18 cellular contexts compared by ENCODE assay signal in the genomic region with DNA sequence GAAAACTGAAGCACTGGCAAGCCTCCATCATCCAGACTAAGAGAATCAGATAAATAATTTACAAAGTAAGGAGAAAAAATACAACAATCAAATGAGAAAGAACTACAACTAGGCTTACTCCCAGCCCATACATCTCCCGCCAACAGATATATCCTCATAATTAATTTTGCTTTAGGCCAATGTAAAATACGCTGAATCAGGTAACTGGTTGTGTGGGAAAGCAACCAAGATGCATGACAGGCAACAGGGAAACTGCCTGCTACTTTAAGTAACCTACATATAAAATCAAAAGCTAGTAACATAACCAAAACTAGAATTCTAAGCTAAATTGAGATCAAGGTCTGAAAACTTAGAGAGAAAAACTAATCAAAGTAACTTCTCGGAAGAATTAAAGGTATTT. TPM values are rescaled to one million over a fixed set of nuclear protein-coding genes. Genes with fewer than 3 reads are reported as not detected.
DNase-seq lines count a peak whose midpoint lies in the region; ATAC-seq and TF ChIP-seq lines count a peak whose summit lies in the region.
"Had no signal": no experiment of that assay in that cellular context is flagged by ENCODE, and none has a peak within 500 bp of the region (broad histone marks: within the 10 kb centered on the region; RNA-seq: fewer than 3 reads in every experiment).

No MANE protein-coding gene starts in this region.

- no peaks in the 10 kb centered on the region for H3K27me3 ChIP-seq in CD4-positive, alpha-beta T cell (ENCODE audit: control insufficient read depth, insufficient read depth, low read length)

- ATAC-seq in activated CD8-positive, alpha-beta T cell treated with anti-CD3 and anti-CD28 coated beads, Interleukin-2, amount 10 ng/mL, durations not matched to agents 7 days and 5 days = no peak
- no peak for ATAC-seq in activated CD8-positive, alpha-beta T cell treated with anti-CD3 and anti-CD28 coated beads for 36 hours
- ATAC-seq in CD4-positive, alpha-beta T cell (ENCODE audit: poor library complexity) = no peak
- ATAC-seq in central memory CD8-positive, alpha-beta T cell (replicated peaks; ENCODE audit: extremely low read depth, poor library complexity, severe bottlenecking) = no peak
- ATAC-seq in natural killer cell treated with Interleukin-12 subunit alpha and Interleukin-12 subunit beta and Interleukin-15 and Interleukin-18, amount 100 ng/mL, for 72 hours = no peak
- no peak for ATAC-seq in Right ventricle myocardium superior (ENCODE audit: poor library complexity)

- H3K4me3 Mint-ChIP-seq in activated CD8-positive, alpha-beta T cell treated with anti-CD3 and anti-CD28 coated beads, Interleukin-2, amount 10 ng/mL, durations not matched to agents 7 days and 5 days = no peak overlapping the region
- H3K4me3 Mint-ChIP-seq in activated CD8-positive, alpha-beta T cell treated with anti-CD3 and anti-CD28 coated beads for 36 hours = no peak overlapping the region
- H3K4me3 Mint-ChIP-seq in CD4-positive, alpha-beta T cell = no peak overlapping the region
- no peak overlapping the region for H3K4me3 Mint-ChIP-seq in central memory CD8-positive, alpha-beta T cell
- H3K4me3 Mint-ChIP-seq in natural killer cell treated with Interleukin-12 subunit alpha and Interleukin-12 subunit beta and Interleukin-15 and Interleukin-18, amount 100 ng/mL, for 72 hours = no peak overlapping the region

- H3K9me3 ChIP-seq in CD4-positive, alpha-beta T cell (ENCODE audit: control insufficient read depth, low read length) = no peaks in the 10 kb centered on the region

- no peak overlapping the region for H3K27ac ChIP-seq in CD4-positive, alpha-beta T cell (ENCODE audit: low read depth, low read length)
- H3K27ac ChIP-seq: HL-60 had no signal

- no peaks in the 10 kb centered on the region for H3K9me3 Mint-ChIP-seq in activated CD8-positive, alpha-beta T cell treated with anti-CD3 and anti-CD28 coated beads, Interleukin-2, amount 10 ng/mL, durations not matched to agents 7 days and 5 days (ENCODE audit: insufficient read depth)
- no peaks in the 10 kb centered on the region for H3K9me3 Mint-ChIP-seq in activated CD8-positive, alpha-beta T cell treated with anti-CD3 and anti-CD28 coated beads for 36 hours
- H3K9me3 Mint-ChIP-seq in CD4-positive, alpha-beta T cell = no peaks in the 10 kb centered on the region
- no peaks in the 10 kb centered on the region for H3K9me3 Mint-ChIP-seq in central memory CD8-positive, alpha-beta T cell
- H3K9me3 Mint-ChIP-seq in natural killer cell treated with Interleukin-12 subunit alpha and Interleukin-12 subunit beta and Interleukin-15 and Interleukin-18, amount 100 ng/mL, for 72 hours = no peaks in the 10 kb centered on the region
- H3K9me3 Mint-ChIP-seq: CD8-positive, alpha-beta memory T cell had no signal

- peak overlapping the region; percentile 1 for H3K27ac Mint-ChIP-seq in activated CD8-positive, alpha-beta T cell treated with anti-CD3 and anti-CD28 coated beads, Interleukin-2, amount 10 ng/mL, durations not matched to agents 7 days and 5 days
- no peak overlapping the region for H3K27ac Mint-ChIP-seq in activated CD8-positive, alpha-beta T cell treated with anti-CD3 and anti-CD28 coated beads for 36 hours
- peak overlapping the region; percentile 63 for H3K27ac Mint-ChIP-seq in CD4-positive, alpha-beta T cell
- H3K27ac Mint-ChIP-seq in central memory CD8-positive, alpha-beta T cell (ENCODE audit: low read depth) = peak overlapping the region; percentile 96
- H3K27ac Mint-ChIP-seq in natural killer cell treated with Interleukin-12 subunit alpha and Interleukin-12 subunit beta and Interleukin-15 and Interleukin-18, amount 100 ng/mL, for 72 hours = peak overlapping the region; percentile 58 to 87

- intact Hi-C loops in activated CD8-positive, alpha-beta T cell treated with anti-CD3 and anti-CD28 coated beads for 36 hours (cut with micrococcal nuclease) = no loop called here
- intact Hi-C loops in CD4-positive, alpha-beta T cell (cut with DNase I, micrococcal nuclease) = loop anchor here in 1 of 2 experiments (2.0 kb wide), 1 partner anchor 21 kb away; the partner anchor contains the start of gene PRPF40A
- intact Hi-C loops in Right ventricle myocardium superior (cut with DNase I) = no loop called here

- no peaks in the 10 kb centered on the region for H3K27me3 Mint-ChIP-seq in activated CD8-positive, alpha-beta T cell treated with anti-CD3 and anti-CD28 coated beads, Interleukin-2, amount 10 ng/mL, durations not matched to agents 7 days and 5 days (ENCODE audit: low read depth)
- H3K27me3 Mint-ChIP-seq in activated CD8-positive, alpha-beta T cell treated with anti-CD3 and anti-CD28 coated beads for 36 hours = no peaks in the 10 kb centered on the region
- H3K27me3 Mint-ChIP-seq in CD4-positive, alpha-beta T cell = no peaks in the 10 kb centered on the region
- no peaks in the 10 kb centered on the region for H3K27me3 Mint-ChIP-seq in central memory CD8-positive, alpha-beta T cell
- H3K27me3 Mint-ChIP-seq in natural killer cell treated with Interleukin-12 subunit alpha and Interleukin-12 subunit beta and Interleukin-15 and Interleukin-18, amount 100 ng/mL, for 72 hours = no peaks in the 10 kb centered on the region
- H3K27me3 Mint-ChIP-seq: CD8-positive, alpha-beta memory T cell had no signal

- DNase-seq in activated CD8-positive, alpha-beta T cell treated with anti-CD3 and anti-CD28 coated beads, Interleukin-2, amount 10 ng/mL, durations not matched to agents 7 days and 5 days = no peak
- no peak for DNase-seq in activated CD8-positive, alpha-beta T cell treated with anti-CD3 and anti-CD28 coated beads for 36 hours
- DNase-seq in CD4-positive, alpha-beta T cell = no peak
- no peak for DNase-seq in central memory CD8-positive, alpha-beta T cell (ENCODE audit: low spot score in 2 of 2)
- DNase-seq in natural killer cell treated with Interleukin-12 subunit alpha and Interleukin-12 subunit beta and Interleukin-15 and Interleukin-18, amount 100 ng/mL, for 72 hours (ENCODE audit: low spot score) = no peak
- DNase-seq in Right ventricle myocardium superior (no peak), globus pallidus (ENCODE audit: low spot score) (no peak), NCI-H1694 (lab: John Stamatoyannopoulos, UW) (no peak)
- DNase-seq: AML-193; CD8-positive, alpha-beta memory T cell; DND-41; GDM1; GM23248; KG1; NCI-H1105; NCI-H187; NCI-H446 had no signal

- TF ChIP-seq CTCF in activated CD8-positive, alpha-beta T cell treated with anti-CD3 and anti-CD28 coated beads for 36 hours (IDR thresholded peaks at IDR 0.05) = no peak
- TF ChIP-seq CTCF in CD4-positive, alpha-beta T cell (IDR thresholded peaks at IDR 0.05) = no peak

- CTCF ChIA-PET in activated CD8-positive, alpha-beta T cell treated with anti-CD3 and anti-CD28 coated beads, Interleukin-2, amount 10 ng/mL, durations not matched to agents 7 days and 5 days (lab: Charles Lee) = interaction anchor here (1.0 to 5.1 kb wide), 3 partner anchors 9 to 20 kb away, joined by 3 to 33 read pairs (median 5); partner anchors contain the start of gene PRPF40A
- CTCF ChIA-PET in activated CD8-positive, alpha-beta T cell treated with anti-CD3 and anti-CD28 coated beads for 36 hours (lab: Charles Lee) = interaction anchor here (1.0 to 2.4 kb wide), 2 partner anchors 20 to 60 kb away, joined by 4 to 12 read pairs; no protein-coding TSS in a partner anchor
- CTCF ChIA-PET in CD4-positive, alpha-beta T cell (lab: Charles Lee) = no interaction called here

- POLR2A ChIA-PET in activated CD8-positive, alpha-beta T cell treated with anti-CD3 and anti-CD28 coated beads, Interleukin-2, amount 10 ng/mL, durations not matched to agents 7 days and 5 days (lab: Charles Lee) = interaction anchor here (2.2 kb wide), 1 partner anchor 21 kb away, joined by 8 read pairs; the partner anchor contains the start of gene PRPF40A
- POLR2A ChIA-PET in activated CD8-positive, alpha-beta T cell treated with anti-CD3 and anti-CD28 coated beads for 36 hours (lab: Charles Lee) = no interaction called here
- POLR2A ChIA-PET in CD4-positive, alpha-beta T cell (lab: Charles Lee) = no interaction called here

- peaks cover 23% of the 10 kb centered on the region for H3K4me1 Mint-ChIP-seq in activated CD8-positive, alpha-beta T cell treated with anti-CD3 and anti-CD28 coated beads, Interleukin-2, amount 10 ng/mL, durations not matched to agents 7 days and 5 days (ENCODE audit: low read depth)
- H3K4me1 Mint-ChIP-seq in activated CD8-positive, alpha-beta T cell treated with anti-CD3 and anti-CD28 coated beads for 36 hours (ENCODE audit: low read depth) = peaks cover 47% of the 10 kb centered on the region
- peaks cover 72% of the 10 kb centered on the region for H3K4me1 Mint-ChIP-seq in CD4-positive, alpha-beta T cell (ENCODE audit: low read depth)
- H3K4me1 Mint-ChIP-seq in central memory CD8-positive, alpha-beta T cell = peaks cover 27% of the 10 kb centered on the region
- H3K4me1 Mint-ChIP-seq in natural killer cell treated with Interleukin-12 subunit alpha and Interleukin-12 subunit beta and Interleukin-15 and Interleukin-18, amount 100 ng/mL, for 72 hours (ENCODE audit: low read depth in 2 of 2) = peaks cover 20 to 26% of the 10 kb centered on the region in 2 donors

- peaks cover 31% of the 10 kb centered on the region for H3K36me3 Mint-ChIP-seq in activated CD8-positive, alpha-beta T cell treated with anti-CD3 and anti-CD28 coated beads, Interleukin-2, amount 10 ng/mL, durations not matched to agents 7 days and 5 days (ENCODE audit: low read depth)
- H3K36me3 Mint-ChIP-seq in activated CD8-positive, alpha-beta T cell treated with anti-CD3 and anti-CD28 coated beads for 36 hours (ENCODE audit: low read depth) = peaks cover 22% of the 10 kb centered on the region
- peaks cover 55% of the 10 kb centered on the region for H3K36me3 Mint-ChIP-seq in CD4-positive, alpha-beta T cell (ENCODE audit: low read depth)
- H3K36me3 Mint-ChIP-seq in central memory CD8-positive, alpha-beta T cell (ENCODE audit: insufficient read depth) = peaks cover 8% of the 10 kb centered on the region
- H3K36me3 Mint-ChIP-seq in natural killer cell treated with Interleukin-12 subunit alpha and Interleukin-12 subunit beta and Interleukin-15 and Interleukin-18, amount 100 ng/mL, for 72 hours = no peaks in the 10 kb centered on the region

RNA-seq across cellular contexts. Expression of gene PRPF40A, which starts 21.5 kb away (rescaled TPM):
- total RNA-seq in activated CD8-positive, alpha-beta T cell treated with anti-CD3 and anti-CD28 coated beads, Interleukin-2, amount 10 ng/mL, durations not matched to agents 7 days and 5 days = 100 to 1,000 TPM; 116 to 117 TPM
- total RNA-seq in activated CD8-positive, alpha-beta T cell treated with anti-CD3 and anti-CD28 coated beads for 36 hours = 100 to 1,000 TPM; 145 to 148 TPM
- total RNA-seq in CD4-positive, alpha-beta T cell = 100 to 1,000 TPM; 146 to 148 TPM
- total RNA-seq in natural killer cell treated with Interleukin-12 subunit alpha and Interleukin-12 subunit beta and Interleukin-15 and Interleukin-18, amount 100 ng/mL, for 72 hours = 100 to 1,000 TPM; 124 to 150 TPM
- 28.4 TPM for total RNA-seq in Right ventricle myocardium superior

RNA-seq across cellular contexts. Expression of gene ARL6IP6, which starts 22.7 kb away (rescaled TPM):
- total RNA-seq in activated CD8-positive, alpha-beta T cell treated with anti-CD3 and anti-CD28 coated beads, Interleukin-2, amount 10 ng/mL, durations not matched to agents 7 days and 5 days = 10 to 100 TPM; 42.9 to 44.4 TPM
- total RNA-seq in activated CD8-positive, alpha-beta T cell treated with anti-CD3 and anti-CD28 coated beads for 36 hours = 10 to 100 TPM; 21.0 to 29.8 TPM
- total RNA-seq in CD4-positive, alpha-beta T cell = 1 to 10 TPM; 6.3 to 6.7 TPM
- 10 to 100 TPM; 22.3 to 24.0 TPM for total RNA-seq in natural killer cell treated with Interleukin-12 subunit alpha and Interleukin-12 subunit beta and Interleukin-15 and Interleukin-18, amount 100 ng/mL, for 72 hours
- 5.9 TPM for total RNA-seq in Right ventricle myocardium superior
